ENCODE assay signal across 7 cellular contexts in genomic region chr1:164821648-164822047, GRCh38.
"Had no signal": no experiment of that assay in that cellular context is flagged by ENCODE, and none has a peak within 500 bp of the region (broad histone marks: within the 10 kb centered on the region; RNA-seq: fewer than 3 reads in every experiment).

No MANE protein-coding gene starts in this region.

- H2AFZ ChIP-seq: GM23248 had no signal

- H3K27ac ChIP-seq: GM23248 had no signal

- DNase-seq: GM23248, GOT3, H9, HCEC 1CT, IMR-90, KG1 had no signal

- H3K4me3 ChIP-seq: GM23248, K562 had no signal
